ENCODE assay signal across 13 cellular contexts in the genomic region with DNA sequence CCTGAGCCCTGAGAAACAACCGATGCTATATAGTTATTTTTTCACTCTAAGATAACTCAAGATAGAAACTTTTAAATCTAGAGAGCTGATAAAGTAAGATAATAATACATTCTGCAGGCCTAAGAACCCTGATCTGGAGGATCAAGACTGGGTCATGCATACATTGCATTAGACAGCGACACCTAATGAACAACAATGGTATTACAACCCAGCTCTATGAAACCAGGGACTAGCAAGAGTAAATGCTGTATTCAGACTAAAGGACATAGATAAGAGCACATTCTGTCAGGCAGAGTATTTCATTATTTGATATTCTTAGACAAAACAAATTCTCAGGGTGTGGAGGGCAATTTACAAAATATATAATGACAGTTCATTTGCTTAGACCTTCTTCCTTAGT.
DNase-seq lines count a peak whose midpoint lies in the region; ATAC-seq and TF ChIP-seq lines count a peak whose summit lies in the region.
"Had no signal": no experiment of that assay in that cellular context is flagged by ENCODE, and none has a peak within 500 bp of the region (broad histone marks: within the 10 kb centered on the region; RNA-seq: fewer than 3 reads in every experiment).

No MANE protein-coding gene starts in this region.

- peaks cover 49% of the 10 kb centered on the region for H3K4me1 Mint-ChIP-seq in stimulated activated memory B cell treated with anti-CD40 and anti-IgM and Interleukin-4, amounts not matched to agents 10 μg/mL and 1 μg/mL and 100 μg/mL, for 72 hours

- H3K27me3 ChIP-seq in heart left ventricle, result no peaks in the 10 kb centered on the region
- no peaks in the 10 kb centered on the region for H3K27me3 ChIP-seq in fibroblast of lung (ENCODE audit: control insufficient read depth, insufficient read depth, low read length)
- no peaks in the 10 kb centered on the region for H3K27me3 ChIP-seq in thyroid gland
- H3K27me3 ChIP-seq: uterus had no signal

- no peak overlapping the region for H3K9ac ChIP-seq in fibroblast of lung (ENCODE audit: insufficient read depth, low read length)

- TF ChIP-seq POLR2A in heart left ventricle (IDR thresholded peaks at IDR 0.05) (no peak), thyroid gland (IDR thresholded peaks at IDR 0.05) (no peak)

- H3K9me2 ChIP-seq in OCI-LY7 (ENCODE audit: insufficient read depth, low read length), result no peaks in the 10 kb centered on the region

- intact Hi-C loops in heart left ventricle (cut with DNase I) (loop anchor here in 1 of 10 donors (10.0 kb wide), 1 partner anchor 59 kb away; no protein-coding TSS in a partner anchor), left cardiac atrium (cut with DNase I) (no loop called here), OCI-LY7 (cut with micrococcal nuclease; ENCODE audit: unreplicated experiment) (no loop called here), thyroid gland (cut with DNase I) (no loop called here), mucosa of descending colon (cut with DNase I, micrococcal nuclease) (no loop called here)

- H4K20me1 ChIP-seq in OCI-LY7 (ENCODE audit: insufficient read depth, low read length), result no peaks in the 10 kb centered on the region
- no peaks in the 10 kb centered on the region for H4K20me1 ChIP-seq in fibroblast of lung (ENCODE audit: control insufficient read depth, extremely low read depth, insufficient read depth, low read length)

- no peak overlapping the region for H3K4me3 ChIP-seq in heart left ventricle
- no peak overlapping the region for H3K4me3 ChIP-seq in OCI-LY7 (ENCODE audit: low read depth, low read length, poor library complexity, severe bottlenecking)
- H3K4me3 ChIP-seq in fibroblast of lung (replicated peaks in 1 of 4; ENCODE audit: control extremely low read depth in 1 of 4, insufficient read depth in 1 of 4, low read depth in 3 of 4, low read length in 4 of 4), result no peak overlapping the region
- H3K4me3 ChIP-seq in thyroid gland (replicated peaks in 1 of 3), result no peak overlapping the region
- no peak overlapping the region for H3K4me3 ChIP-seq in mucosa of descending colon
- H3K4me3 ChIP-seq: uterus had no signal

- H3K36me3 Mint-ChIP-seq in stimulated activated memory B cell treated with anti-CD40 and anti-IgM and Interleukin-4, amounts not matched to agents 10 μg/mL and 1 μg/mL and 100 μg/mL, for 72 hours, result peaks cover 41% of the 10 kb centered on the region

- H2AFZ ChIP-seq in OCI-LY7 (ENCODE audit: low read length), result no peak overlapping the region
- no peak overlapping the region for H2AFZ ChIP-seq in fibroblast of lung (ENCODE audit: low read length)

- H3K4me3 Mint-ChIP-seq in stimulated activated memory B cell treated with anti-CD40 and anti-IgM and Interleukin-4, amounts not matched to agents 10 μg/mL and 1 μg/mL and 100 μg/mL, for 72 hours, result no peak overlapping the region

- H3K27me3 Mint-ChIP-seq in stimulated activated memory B cell treated with anti-CD40 and anti-IgM and Interleukin-4, amounts not matched to agents 10 μg/mL and 1 μg/mL and 100 μg/mL, for 72 hours, result no peaks in the 10 kb centered on the region

- H3K4me1 ChIP-seq in heart left ventricle, result peaks cover 0 to 47% (median 32%) of the 10 kb centered on the region in 12 donors
- H3K4me1 ChIP-seq in OCI-LY7 (ENCODE audit: insufficient read depth, low read length, poor library complexity, severe bottlenecking), result peaks cover 5% of the 10 kb centered on the region
- no peaks in the 10 kb centered on the region for H3K4me1 ChIP-seq in fibroblast of lung (ENCODE audit: control insufficient read depth, extremely low read depth, insufficient read depth, low read length)
- peaks cover 31 to 40% of the 10 kb centered on the region in 2 donors for H3K4me1 ChIP-seq in thyroid gland
- H3K4me1 ChIP-seq in mucosa of descending colon (ENCODE audit: low read depth), result no peaks in the 10 kb centered on the region
- H3K4me1 ChIP-seq: uterus had no signal

- peak in 9 of 12 donors; percentile 7 to 39 (median 27) for TF ChIP-seq CTCF in heart left ventricle (IDR thresholded peaks at IDR 0.05)
- TF ChIP-seq CTCF in OCI-LY7 (conservative IDR thresholded peaks at IDR 0.05; ENCODE audit: low read length), result peak; percentile 83
- peak; percentile 34 to 43 for TF ChIP-seq CTCF in fibroblast of lung (conservative IDR thresholded peaks at IDR 0.05 in 1 of 2, IDR thresholded peaks at IDR 0.05 in 1 of 2; ENCODE audit: low read depth in 1 of 2, low read length in 2 of 2)
- TF ChIP-seq CTCF in thyroid gland (IDR thresholded peaks at IDR 0.05), result peak in 4 of 6 experiments; percentile 12 to 31 (median 26)
- TF ChIP-seq CTCF in mucosa of descending colon (IDR thresholded peaks at IDR 0.05), result no peak

- H3K27ac Mint-ChIP-seq in stimulated activated memory B cell treated with anti-CD40 and anti-IgM and Interleukin-4, amounts not matched to agents 10 μg/mL and 1 μg/mL and 100 μg/mL, for 72 hours, result no peak overlapping the region

- 74 to 86% (median 82%) methylated on average over 2 of the region's 2 CpGs for WGBS in heart left ventricle, 4 donors
- 73 to 75% methylated on average over 2 of the region's 2 CpGs for WGBS in thyroid gland, 2 donors

- ATAC-seq in heart left ventricle (no peak), left cardiac atrium (no peak), mucosa of descending colon (no peak)
- no peak for ATAC-seq in stimulated activated memory B cell treated with anti-CD40 and anti-IgM and Interleukin-4, amounts not matched to agents 10 μg/mL and 1 μg/mL and 100 μg/mL, for 72 hours

- no TSS peak for BruUV-seq in OCI-LY7 (replicated peaks; lab: Mats Ljungman, UMichigan)

- CTCF ChIA-PET in OCI-LY7 (lab: Charles Lee; ENCODE audit: unreplicated experiment), result no interaction called here

- DNase-seq in heart left ventricle, result no peak
- no peak for DNase-seq in left cardiac atrium
- DNase-seq in OCI-LY7 (ENCODE audit: low spot score), result peak; percentile 21
- no peak for DNase-seq in fibroblast of lung (ENCODE audit: low read depth in 2 of 2)
- DNase-seq in thyroid gland, result no peak
- no peak for DNase-seq in mucosa of descending colon
- DNase-seq in DMS79 treated with DMSO at 0.1 percent for 48 hours (lab: John Stamatoyannopoulos, UW), result no peak
- DNase-seq: activated CD4-positive, alpha-beta T cell treated with anti-CD3 and anti-CD28 coated beads for 1 hour; activated effector memory CD4-positive, alpha-beta T cell treated with anti-CD3 and anti-CD28 coated beads, Interleukin-2, amount 50 U/mL, for 16 hours; NCI-H1105 treated with DMSO at 0.1 percent for 48 hours; Right ventricle myocardium superior; uterus had no signal

- POLR2A ChIA-PET in OCI-LY7 (lab: Charles Lee), result no interaction called here

- H3K79me2 ChIP-seq in OCI-LY7 (ENCODE audit: insufficient read depth, low read depth, low read length) (no peaks in the 10 kb centered on the region), fibroblast of lung (ENCODE audit: control insufficient read depth, insufficient read depth, low read length) (peaks cover 5% of the 10 kb centered on the region)

- H3K4me2 ChIP-seq in OCI-LY7 (ENCODE audit: low read length), result no peak overlapping the region
- H3K4me2 ChIP-seq in fibroblast of lung (ENCODE audit: extremely low read depth, insufficient read depth, low read length), result no peak overlapping the region

- peaks cover 6% of the 10 kb centered on the region for H3K9me3 Mint-ChIP-seq in stimulated activated memory B cell treated with anti-CD40 and anti-IgM and Interleukin-4, amounts not matched to agents 10 μg/mL and 1 μg/mL and 100 μg/mL, for 72 hours

- peaks cover 0 to 23% (median 6%) of the 10 kb centered on the region in 12 donors for H3K9me3 ChIP-seq in heart left ventricle
- peaks cover 31% of the 10 kb centered on the region for H3K9me3 ChIP-seq in OCI-LY7 (ENCODE audit: low read length)
- no peaks in the 10 kb centered on the region for H3K9me3 ChIP-seq in fibroblast of lung (ENCODE audit: control insufficient read depth, insufficient read depth, low read depth, low read length)
- H3K9me3 ChIP-seq in thyroid gland, result no peaks in the 10 kb centered on the region
- H3K9me3 ChIP-seq in mucosa of descending colon, result peaks cover 15% of the 10 kb centered on the region
- H3K9me3 ChIP-seq: uterus had no signal

- no peaks in the 10 kb centered on the region for H3K36me3 ChIP-seq in heart left ventricle
- peaks cover 3% of the 10 kb centered on the region; the same call in 1 of the 2 replicates for H3K36me3 ChIP-seq in OCI-LY7 (ENCODE audit: insufficient read depth, low read length)
- no peaks in the 10 kb centered on the region for H3K36me3 ChIP-seq in fibroblast of lung (ENCODE audit: control insufficient read depth, insufficient read depth, low read length)
- no peaks in the 10 kb centered on the region for H3K36me3 ChIP-seq in thyroid gland
- H3K36me3 ChIP-seq in mucosa of descending colon (ENCODE audit: low read depth), result no peaks in the 10 kb centered on the region
- H3K36me3 ChIP-seq: uterus had no signal

- H3K27ac ChIP-seq in heart left ventricle, result no peak overlapping the region
- no peak overlapping the region for H3K27ac ChIP-seq in OCI-LY7 (ENCODE audit: low read depth, low read length, poor library complexity, severe bottlenecking)
- H3K27ac ChIP-seq in fibroblast of lung (ENCODE audit: insufficient read depth, low read length), result no peak overlapping the region
- no peak overlapping the region for H3K27ac ChIP-seq in thyroid gland
- H3K27ac ChIP-seq: uterus had no signal
